1 cellular context compared by ENCODE assay signal in genomic region chr19:50777830-50778303, GRCh38.
A peak's percentile ranks its signal among the peaks of the same experiment; 100 is the strongest.
TF ChIP-seq lines count a peak whose summit lies in the region.

No MANE protein-coding gene starts in this region.

TF ChIP-seq in HEK293, 187 proteins besides CTCF, POLR2A, EP300 and RAD21 (continued from another document):
- TF ChIP-seq PRDM6 (tag by site-specific recombination; IDR thresholded peaks at IDR 0.05): no peak
- no peak for TF ChIP-seq OVOL3 (tag by site-specific recombination; IDR thresholded peaks at IDR 0.05)
- TF ChIP-seq ZNF175 (tag by site-specific recombination; IDR thresholded peaks at IDR 0.05): no peak
- peak; percentile 47 for TF ChIP-seq ZNF366 (tag by site-specific recombination; conservative IDR thresholded peaks at IDR 0.05)
- TF ChIP-seq ZNF529 (tag by site-specific recombination; IDR thresholded peaks at IDR 0.05; ENCODE audit: insufficient replicate concordance): no peak
- TF ChIP-seq EGR2 (tag by site-specific recombination; IDR thresholded peaks at IDR 0.05; ENCODE audit: low read depth): peak; percentile 92
- no peak for TF ChIP-seq KLF7 (tag by site-specific recombination; IDR thresholded peaks at IDR 0.05; ENCODE audit: borderline replicate concordance)
- peak; percentile 83 for TF ChIP-seq ZBTB17 (tag by site-specific recombination; IDR thresholded peaks at IDR 0.05)
- no peak for TF ChIP-seq ZNF202 (tag by site-specific recombination; IDR thresholded peaks at IDR 0.05; ENCODE audit: borderline replicate concordance)
- no peak for TF ChIP-seq ZNF280C (tag by site-specific recombination; IDR thresholded peaks at IDR 0.05)
- no peak for TF ChIP-seq HOXA7 (CRISPR knock-in tag; IDR thresholded peaks at IDR 0.05; ENCODE audit: borderline replicate concordance)
- TF ChIP-seq SETDB1 (IDR thresholded peaks at IDR 0.05; ENCODE audit: insufficient read length, low read length): no peak
- peak; percentile 96 for TF ChIP-seq ZFHX2 (tag by site-specific recombination; conservative IDR thresholded peaks at IDR 0.05)
- peak; percentile 50 for TF ChIP-seq ZBTB26 (tag by site-specific recombination; optimal IDR thresholded peaks at IDR 0.05)
- peak; percentile 47 for TF ChIP-seq SP7 (tag by site-specific recombination; IDR thresholded peaks at IDR 0.05)
- peak; percentile 90 for TF ChIP-seq ZNF335 (tag by site-specific recombination; conservative IDR thresholded peaks at IDR 0.05)
- TF ChIP-seq ZNF639 (tag by site-specific recombination; IDR thresholded peaks at IDR 0.05): no peak
- no peak for TF ChIP-seq ZNF19 (tag by site-specific recombination; IDR thresholded peaks at IDR 0.05; ENCODE audit: low read depth)
- TF ChIP-seq HOXD13 (CRISPR knock-in tag; IDR thresholded peaks at IDR 0.05; ENCODE audit: borderline replicate concordance): no peak
- no peak for TF ChIP-seq ZSCAN4 (tag by site-specific recombination; IDR thresholded peaks at IDR 0.05)
- peak; percentile 52 for TF ChIP-seq WT1 (tag by site-specific recombination; IDR thresholded peaks at IDR 0.05)
- TF ChIP-seq RBAK (tag by site-specific recombination; IDR thresholded peaks at IDR 0.05): no peak
- peak; percentile 34; the same call in 1 of the 2 replicates for TF ChIP-seq PRDM10 (tag by site-specific recombination; IDR thresholded peaks at IDR 0.05)
- TF ChIP-seq ZNF768 (tag by site-specific recombination; IDR thresholded peaks at IDR 0.05): no peak
